9 cellular contexts compared by ENCODE assay signal in genomic region chr5:10601246-10602030, GRCh38. TPM values are rescaled to one million over a fixed set of nuclear protein-coding genes. Genes with fewer than 3 reads are reported as not detected.
DNase-seq lines count a peak whose midpoint lies in the region; ATAC-seq, FAIRE-seq and TF ChIP-seq lines count a peak whose summit lies in the region.
"Had no signal": no experiment of that assay in that cellular context is flagged by ENCODE, and none has a peak within 500 bp of the region (broad histone marks: within the 10 kb centered on the region; RNA-seq: fewer than 3 reads in every experiment).

No MANE protein-coding gene starts in this region.

- peak overlapping the region; percentile 76 for H3K4me3 Mint-ChIP-seq in Calu3 (ENCODE audit: low read depth, unreplicated experiment)
- peak overlapping the region; percentile 58 to 75 for H3K4me3 Mint-ChIP-seq in stimulated activated naive B cell treated with anti-CD40 and anti-IgM and Interleukin-4, amounts not matched to agents 10 μg/mL and 1 μg/mL and 100 μg/mL, for 72 hours

- TF ChIP-seq POLR2A in breast epithelium (IDR thresholded peaks at IDR 0.05): no peak

- H3K4me1 ChIP-seq in breast epithelium: peaks cover 0 to 10% of the 10 kb centered on the region in 2 donors
- peaks cover 27% of the 10 kb centered on the region for H3K4me1 ChIP-seq in keratinocyte (ENCODE audit: control insufficient read depth, extremely low read depth, insufficient read depth, low read length)

- no peaks in the 10 kb centered on the region for H3K9me1 ChIP-seq in keratinocyte (ENCODE audit: control insufficient read depth, extremely low read depth, insufficient read depth, low read length)

- TF ChIP-seq CTCF in Calu3 (IDR thresholded peaks at IDR 0.05; ENCODE audit: unreplicated experiment): no peak
- no peak for TF ChIP-seq CTCF in breast epithelium (IDR thresholded peaks at IDR 0.05)
- TF ChIP-seq CTCF in keratinocyte (optimal IDR thresholded peaks at IDR 0.05 in 1 of 3, IDR thresholded peaks at IDR 0.05 in 1 of 3, conservative IDR thresholded peaks at IDR 0.05 in 1 of 3; ENCODE audit: extremely low read depth in 1 of 3, insufficient read depth in 2 of 3, low read length in 3 of 3): no peak
- no peak for TF ChIP-seq CTCF in GM13977 (IDR thresholded peaks at IDR 0.05; ENCODE audit: extremely low read depth, insufficient read depth, missing control alignments)

- no peaks in the 10 kb centered on the region for H3K9me3 Mint-ChIP-seq in Calu3 (ENCODE audit: low read depth, unreplicated experiment)
- peaks cover 0 to 9% of the 10 kb centered on the region in 2 donors for H3K9me3 Mint-ChIP-seq in stimulated activated naive B cell treated with anti-CD40 and anti-IgM and Interleukin-4, amounts not matched to agents 10 μg/mL and 1 μg/mL and 100 μg/mL, for 72 hours

- CTCF ChIA-PET in Calu3 (lab: Charles Lee): interaction anchor here (1.0 kb wide), 1 partner anchor 26 kb away, joined by 3 read pairs; no protein-coding TSS in a partner anchor

- no peaks in the 10 kb centered on the region for H3K36me3 ChIP-seq in breast epithelium
- H3K36me3 ChIP-seq in keratinocyte (ENCODE audit: control insufficient read depth in 2 of 2, extremely low read depth in 1 of 2, insufficient read depth in 2 of 2, low read length in 2 of 2): no peaks in the 10 kb centered on the region

- H3K79me2 ChIP-seq in keratinocyte (ENCODE audit: control insufficient read depth, insufficient read depth, low read length): no peaks in the 10 kb centered on the region

- H3K9me3 ChIP-seq in breast epithelium: peaks cover 0 to 3% of the 10 kb centered on the region in 2 donors
- H3K9me3 ChIP-seq in keratinocyte (ENCODE audit: control insufficient read depth, low read depth, low read length): no peaks in the 10 kb centered on the region

- H3K27me3 ChIP-seq in breast epithelium: no peaks in the 10 kb centered on the region
- H3K27me3 ChIP-seq in keratinocyte (ENCODE audit: control insufficient read depth, extremely low read depth, insufficient read depth, low read length): no peaks in the 10 kb centered on the region

- H3K27me3 Mint-ChIP-seq in Calu3 (ENCODE audit: unreplicated experiment): no peaks in the 10 kb centered on the region
- H3K27me3 Mint-ChIP-seq in stimulated activated naive B cell treated with anti-CD40 and anti-IgM and Interleukin-4, amounts not matched to agents 10 μg/mL and 1 μg/mL and 100 μg/mL, for 72 hours: no peaks in the 10 kb centered on the region

- intact Hi-C loops in Calu3 (cut with micrococcal nuclease; ENCODE audit: unreplicated experiment): loop anchor here (5.0 kb wide), 1 partner anchor 44 kb away; no protein-coding TSS in a partner anchor
- intact Hi-C loops in breast epithelium (cut with DNase I; ENCODE audit: low total_unique reads): no loop called here

- no peaks in the 10 kb centered on the region for H4K20me1 ChIP-seq in keratinocyte (ENCODE audit: control insufficient read depth, extremely low read depth, insufficient read depth, low read length)

- dilution Hi-C loops in keratinocyte (cut with MboI; ENCODE audit: extremely low pct_ligation_motif_present, low sequenced_read_pairs): no loop called here

- H3K36me3 Mint-ChIP-seq in Calu3 (ENCODE audit: insufficient read depth, unreplicated experiment): peaks cover 8% of the 10 kb centered on the region
- peaks cover 53 to 68% of the 10 kb centered on the region in 2 donors for H3K36me3 Mint-ChIP-seq in stimulated activated naive B cell treated with anti-CD40 and anti-IgM and Interleukin-4, amounts not matched to agents 10 μg/mL and 1 μg/mL and 100 μg/mL, for 72 hours

- BruUV-seq in Calu3 (replicated peaks; lab: Mats Ljungman, UMichigan): no TSS peak

- H3K27ac ChIP-seq in breast epithelium (peak overlapping the region; percentile 74 to 85), keratinocyte (ENCODE audit: control insufficient read depth, insufficient read depth, low read length) (peak overlapping the region; percentile 62)

- H3K9ac ChIP-seq in keratinocyte (ENCODE audit: control insufficient read depth, extremely low read depth, insufficient read depth, low read length): peak overlapping the region; percentile 51

- H3K4me1 Mint-ChIP-seq in Calu3 (ENCODE audit: low read depth, unreplicated experiment): peaks cover 36% of the 10 kb centered on the region
- H3K4me1 Mint-ChIP-seq in stimulated activated naive B cell treated with anti-CD40 and anti-IgM and Interleukin-4, amounts not matched to agents 10 μg/mL and 1 μg/mL and 100 μg/mL, for 72 hours: peaks cover 52 to 74% of the 10 kb centered on the region in 2 donors

- H3K4me2 ChIP-seq in keratinocyte (ENCODE audit: control insufficient read depth, extremely low read depth, insufficient read depth, low read depth, low read length): peak overlapping the region; percentile 83

- H2AFZ ChIP-seq in keratinocyte (ENCODE audit: control insufficient read depth, low read length): peak overlapping the region; percentile 34

- FAIRE-seq in keratinocyte (lab: Jason Lieb, UNC): peak; percentile 66
- FAIRE-seq: TTC549 had no signal

- DNase-seq in Calu3 (peak; percentile 90), NCI-H524 treated with DMSO at 0.1 percent for 48 hours (lab: John Stamatoyannopoulos, UW) (peak; percentile 76), breast epithelium (ENCODE audit: low spot score in 2 of 2) (peak; percentile 62 to 92), keratinocyte (ENCODE audit: low read depth, low spot score) (peak; percentile 83), GM13977 (ENCODE audit: low spot score) (no peak)
- DNase-seq in stimulated activated naive B cell treated with anti-CD40 and anti-IgM and Interleukin-4, amounts not matched to agents 10 μg/mL and 1 μg/mL and 100 μg/mL, for 72 hours: no peak

- peak overlapping the region in 2 of 3 donors; percentile 16 to 53 for H3K4me3 ChIP-seq in breast epithelium
- H3K4me3 ChIP-seq in keratinocyte (ENCODE audit: control insufficient read depth in 2 of 3, extremely low read depth in 1 of 3, insufficient read depth in 2 of 3, low read depth in 1 of 3, low read length in 3 of 3): peak overlapping the region in 2 of 3 experiments; percentile 19 to 44

- ATAC-seq in GM19455 (IDR thresholded peaks at IDR 0.05; ENCODE audit: unreplicated experiment): peak; percentile 41
- peak; percentile 46 for ATAC-seq in HG03442 (IDR thresholded peaks at IDR 0.05; ENCODE audit: unreplicated experiment)
- peak; percentile 56 to 57 for ATAC-seq in stimulated activated naive B cell treated with anti-CD40 and anti-IgM and Interleukin-4, amounts not matched to agents 10 μg/mL and 1 μg/mL and 100 μg/mL, for 72 hours (replicated peaks)

- H3K27ac Mint-ChIP-seq in Calu3 (ENCODE audit: unreplicated experiment): peak overlapping the region; percentile 90
- H3K27ac Mint-ChIP-seq in stimulated activated naive B cell treated with anti-CD40 and anti-IgM and Interleukin-4, amounts not matched to agents 10 μg/mL and 1 μg/mL and 100 μg/mL, for 72 hours: peak overlapping the region; percentile 94

- in situ Hi-C loops in GM13977 (cut with MboI; ENCODE audit: low pct_unique_long_range_greater_than_20kb, low sequenced_read_pairs, unreplicated experiment): no loop called here

RNA-seq across cellular contexts. Expression of gene ANKRD33B, which starts 37.6 kb away (rescaled TPM):
- total RNA-seq in Calu3 (2022) (2.9 and 3.6 TPM in 2 replicates), breast epithelium (1 to 10 TPM; 3.3 to 5.3 (median 3.8) TPM)
- 0.97 to 2.0 TPM (median 1.9 TPM) in 3 replicates for polyA plus RNA-seq in keratinocyte
- 0.46 TPM for polyA plus RNA-seq in keratinocyte (2011; ENCODE audit: low read depth)
- 1.2 and 1.4 TPM in 2 replicates for polyA plus RNA-seq in keratinocyte (2011; cell fraction: cytosol; rRNA removed)
- polyA plus RNA-seq in keratinocyte (2011; cell fraction: nucleus; rRNA removed): 3.9 and 4.2 TPM in 2 replicates
- polyA plus RNA-seq in keratinocyte (2012; ENCODE audit: low replicate concordance): 0.82 and 2.5 TPM in 2 replicates
- polyA minus RNA-seq in keratinocyte: 3.3 to 7.7 TPM (median 6.4 TPM) in 3 replicates
- polyA minus RNA-seq in keratinocyte (2011; cell fraction: cytosol; rRNA and poly(A)+ RNA removed): 4.0 TPM
- polyA minus RNA-seq in keratinocyte (2011; cell fraction: nucleus; rRNA and poly(A)+ RNA removed): 6.0 and 8.5 TPM in 2 replicates

Comparison
In these comparisons a context has a peak if more than half of its experiments do, and no peak if none do; other contexts are left out.
1. DNase-seq: peak in Calu3 (single experiment), NCI-H524 treated with DMSO at 0.1 percent for 48 hours (single experiment), breast epithelium (2 of 2) and keratinocyte (single experiment); none in stimulated activated naive B cell treated with anti-CD40 and anti-IgM and Interleukin-4, amounts not matched to agents 10 μg/mL and 1 μg/mL and 100 μg/mL, for 72 hours (single experiment) and GM13977 (single experiment).
2. Peak in every context shown above with its lines, with median percentiles within 50 percentile points of each other: ATAC-seq.